In genomic region chrX:101931104-101931493, GRCh38 we compare ENCODE assay signal across 8 cellular contexts. TPM values are rescaled to one million over a fixed set of nuclear protein-coding genes. Genes with fewer than 3 reads are reported as not detected.
A peak's percentile ranks its signal among the peaks of the same experiment; 100 is the strongest.
DNase-seq lines count a peak whose midpoint lies in the region; ATAC-seq lines count a peak whose summit lies in the region.

No MANE protein-coding gene starts in this region.

- no peaks in the 10 kb centered on the region for H3K36me3 ChIP-seq in stomach smooth muscle (ENCODE audit: control insufficient read depth in 2 of 2, insufficient read depth in 2 of 2, low read length in 2 of 2)

- H3K9me3 ChIP-seq in stomach smooth muscle (ENCODE audit: control insufficient read depth in 2 of 2, low read length in 2 of 2): no peaks in the 10 kb centered on the region

- DNase-seq in NOMO-1 (lab: John Stamatoyannopoulos, UW; ENCODE audit: unreplicated experiment in 2 of 2) (peak; percentile 3 to 37), NOMO-1 treated with dmso at 0.1 percent for 144 hours (lab: John Stamatoyannopoulos, UW; ENCODE audit: unreplicated experiment) (no peak), immature natural killer cell (peak in 1 of 3 donors; percentile 30)

- no peaks in the 10 kb centered on the region for H3K27me3 Mint-ChIP-seq in activated T-helper 17 cell treated with anti-CD3 and anti-CD28 coated beads, Interleukin-2, amount 50 U/mL, for 72 hours
- peaks cover 4 to 13% (median 10%) of the 10 kb centered on the region in 3 donors for H3K27me3 Mint-ChIP-seq in immature natural killer cell (ENCODE audit: low read depth in 3 of 3)

- peak overlapping the region; percentile 84 for H3K27ac ChIP-seq in stomach smooth muscle (ENCODE audit: low read length)

- peaks cover 3% of the 10 kb centered on the region for H3K9me3 Mint-ChIP-seq in activated T-helper 17 cell treated with anti-CD3 and anti-CD28 coated beads, Interleukin-2, amount 50 U/mL, for 72 hours
- no peaks in the 10 kb centered on the region for H3K9me3 Mint-ChIP-seq in immature natural killer cell

- H3K27ac Mint-ChIP-seq in activated T-helper 17 cell treated with anti-CD3 and anti-CD28 coated beads, Interleukin-2, amount 50 U/mL, for 72 hours: peak overlapping the region; percentile 89
- peak overlapping the region; percentile 72 to 96 (median 88) for H3K27ac Mint-ChIP-seq in immature natural killer cell

- H3K27me3 ChIP-seq in stomach smooth muscle (ENCODE audit: control insufficient read depth in 1 of 2, insufficient read depth in 2 of 2, low read length in 2 of 2): no peaks in the 10 kb centered on the region

- ATAC-seq in HG03066 (IDR thresholded peaks at IDR 0.05; ENCODE audit: low read depth, unreplicated experiment): peak; percentile 10
- peak; percentile 2 for ATAC-seq in activated T-helper 17 cell treated with anti-CD3 and anti-CD28 coated beads, Interleukin-2, amount 50 U/mL, for 72 hours (replicated peaks)
- ATAC-seq in HG03469 (IDR thresholded peaks at IDR 0.05; ENCODE audit: unreplicated experiment): no peak
- ATAC-seq in HG03095 (IDR thresholded peaks at IDR 0.05; ENCODE audit: unreplicated experiment): no peak

- peak overlapping the region; percentile 68 to 79 for H3K9ac ChIP-seq in stomach smooth muscle (ENCODE audit: low read length in 2 of 2)

- H3K36me3 Mint-ChIP-seq in activated T-helper 17 cell treated with anti-CD3 and anti-CD28 coated beads, Interleukin-2, amount 50 U/mL, for 72 hours (ENCODE audit: low read depth): peaks cover 5% of the 10 kb centered on the region
- H3K36me3 Mint-ChIP-seq in immature natural killer cell: no peaks in the 10 kb centered on the region

- H3K4me1 ChIP-seq in stomach smooth muscle (ENCODE audit: control insufficient read depth, insufficient read depth, low read length): no peaks in the 10 kb centered on the region

- H3K4me3 ChIP-seq in stomach smooth muscle (ENCODE audit: low read length in 2 of 2): peak overlapping the region; percentile 59 to 70

- peaks cover 5% of the 10 kb centered on the region for H3K4me1 Mint-ChIP-seq in activated T-helper 17 cell treated with anti-CD3 and anti-CD28 coated beads, Interleukin-2, amount 50 U/mL, for 72 hours
- H3K4me1 Mint-ChIP-seq in immature natural killer cell: peaks cover 9 to 23% of the 10 kb centered on the region in 2 donors

- peak overlapping the region; percentile 84 for H3K4me3 Mint-ChIP-seq in activated T-helper 17 cell treated with anti-CD3 and anti-CD28 coated beads, Interleukin-2, amount 50 U/mL, for 72 hours
- peak overlapping the region; percentile 71 to 90 (median 82) for H3K4me3 Mint-ChIP-seq in immature natural killer cell

RNA-seq across cellular contexts. Expression of gene ZMAT1, which starts 0.7 kb away (rescaled TPM):
- total RNA-seq in activated T-helper 17 cell treated with anti-CD3 and anti-CD28 coated beads, Interleukin-2, amount 50 U/mL, for 72 hours: 1 to 10 TPM in 1 of 2 donors, under 1 TPM in 1; 0.86 to 3.9 TPM
- polyA plus RNA-seq in immature natural killer cell: 1 to 10 TPM in 1 of 3 donors, under 1 TPM in 1, not detected in 1; 0.49 to 1.5 TPM

Comparison
In these comparisons a context has a peak if more than half of its experiments do, and no peak if none do; other contexts are left out.
1. ATAC-seq: peak in HG03066 (single experiment) and activated T-helper 17 cell treated with anti-CD3 and anti-CD28 coated beads, Interleukin-2, amount 50 U/mL, for 72 hours (single experiment); none in HG03469 (single experiment) and HG03095 (single experiment).